Comparison of ENCODE assay signal across 2 cellular contexts in the genomic region with DNA sequence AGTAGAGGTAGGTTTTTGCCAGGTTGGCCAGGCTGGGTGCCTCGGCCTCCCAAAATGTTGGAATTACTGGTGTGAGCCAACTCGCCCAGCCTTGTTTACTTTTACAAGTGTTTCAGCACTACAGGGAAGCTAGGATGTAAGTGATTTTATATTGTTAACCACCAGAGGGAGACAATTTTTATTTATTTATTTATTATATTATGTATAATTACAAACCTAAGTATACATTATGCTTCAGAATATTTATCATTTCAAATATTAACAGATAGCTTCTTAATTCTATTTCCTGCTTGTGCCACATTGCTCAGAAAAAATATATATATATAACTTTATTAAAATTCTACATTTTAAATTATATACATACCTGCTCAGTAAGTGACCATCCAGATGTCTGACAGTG.
A peak's percentile ranks its signal among the peaks of the same experiment; 100 is the strongest.
TF ChIP-seq lines count a peak whose summit lies in the region.

No MANE protein-coding gene starts in this region.

TF ChIP-seq in WTC11, 78 proteins besides CTCF, POLR2A, EP300 and RAD21 (continues in another document):
- TF ChIP-seq NFYB (CRISPR knock-in tag; conservative IDR thresholded peaks at IDR 0.05; ENCODE audit: low read depth) = no peak
- TF ChIP-seq GTF2I (CRISPR knock-in tag; conservative IDR thresholded peaks at IDR 0.05) = no peak
- no peak for TF ChIP-seq RELA (CRISPR knock-in tag; IDR thresholded peaks at IDR 0.05; ENCODE audit: borderline replicate concordance)
- TF ChIP-seq, protein P1, sequence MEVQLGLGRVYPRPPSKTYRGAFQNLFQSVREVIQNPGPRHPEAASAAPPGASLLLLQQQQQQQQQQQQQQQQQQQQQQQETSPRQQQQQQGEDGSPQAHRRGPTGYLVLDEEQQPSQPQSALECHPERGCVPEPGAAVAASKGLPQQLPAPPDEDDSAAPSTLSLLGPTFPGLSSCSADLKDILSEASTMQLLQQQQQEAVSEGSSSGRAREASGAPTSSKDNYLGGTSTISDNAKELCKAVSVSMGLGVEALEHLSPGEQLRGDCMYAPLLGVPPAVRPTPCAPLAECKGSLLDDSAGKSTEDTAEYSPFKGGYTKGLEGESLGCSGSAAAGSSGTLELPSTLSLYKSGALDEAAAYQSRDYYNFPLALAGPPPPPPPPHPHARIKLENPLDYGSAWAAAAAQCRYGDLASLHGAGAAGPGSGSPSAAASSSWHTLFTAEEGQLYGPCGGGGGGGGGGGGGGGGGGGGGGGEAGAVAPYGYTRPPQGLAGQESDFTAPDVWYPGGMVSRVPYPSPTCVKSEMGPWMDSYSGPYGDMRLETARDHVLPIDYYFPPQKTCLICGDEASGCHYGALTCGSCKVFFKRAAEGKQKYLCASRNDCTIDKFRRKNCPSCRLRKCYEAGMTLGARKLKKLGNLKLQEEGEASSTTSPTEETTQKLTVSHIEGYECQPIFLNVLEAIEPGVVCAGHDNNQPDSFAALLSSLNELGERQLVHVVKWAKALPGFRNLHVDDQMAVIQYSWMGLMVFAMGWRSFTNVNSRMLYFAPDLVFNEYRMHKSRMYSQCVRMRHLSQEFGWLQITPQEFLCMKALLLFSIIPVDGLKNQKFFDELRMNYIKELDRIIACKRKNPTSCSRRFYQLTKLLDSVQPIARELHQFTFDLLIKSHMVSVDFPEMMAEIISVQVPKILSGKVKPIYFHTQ (CRISPR knock-in tag; IDR thresholded peaks at IDR 0.05) = no peak
- TF ChIP-seq, protein P2, sequence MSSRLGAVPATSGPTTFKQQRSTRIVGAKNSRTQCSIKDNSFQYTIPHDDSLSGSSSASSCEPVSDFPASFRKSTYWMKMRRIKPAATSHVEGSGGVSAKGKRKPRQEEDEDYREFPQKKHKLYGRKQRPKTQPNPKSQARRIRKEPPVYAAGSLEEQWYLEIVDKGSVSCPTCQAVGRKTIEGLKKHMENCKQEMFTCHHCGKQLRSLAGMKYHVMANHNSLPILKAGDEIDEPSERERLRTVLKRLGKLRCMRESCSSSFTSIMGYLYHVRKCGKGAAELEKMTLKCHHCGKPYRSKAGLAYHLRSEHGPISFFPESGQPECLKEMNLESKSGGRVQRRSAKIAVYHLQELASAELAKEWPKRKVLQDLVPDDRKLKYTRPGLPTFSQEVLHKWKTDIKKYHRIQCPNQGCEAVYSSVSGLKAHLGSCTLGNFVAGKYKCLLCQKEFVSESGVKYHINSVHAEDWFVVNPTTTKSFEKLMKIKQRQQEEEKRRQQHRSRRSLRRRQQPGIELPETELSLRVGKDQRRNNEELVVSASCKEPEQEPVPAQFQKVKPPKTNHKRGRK (CRISPR knock-in tag; IDR thresholded peaks at IDR 0.05; ENCODE audit: borderline replicate concordance) = no peak
- no peak for TF ChIP-seq ZNF219 (CRISPR knock-in tag; IDR thresholded peaks at IDR 0.05; ENCODE audit: borderline replicate concordance)
- no peak for TF ChIP-seq NFE2L1 (CRISPR knock-in tag; IDR thresholded peaks at IDR 0.05)
- TF ChIP-seq, protein P3, sequence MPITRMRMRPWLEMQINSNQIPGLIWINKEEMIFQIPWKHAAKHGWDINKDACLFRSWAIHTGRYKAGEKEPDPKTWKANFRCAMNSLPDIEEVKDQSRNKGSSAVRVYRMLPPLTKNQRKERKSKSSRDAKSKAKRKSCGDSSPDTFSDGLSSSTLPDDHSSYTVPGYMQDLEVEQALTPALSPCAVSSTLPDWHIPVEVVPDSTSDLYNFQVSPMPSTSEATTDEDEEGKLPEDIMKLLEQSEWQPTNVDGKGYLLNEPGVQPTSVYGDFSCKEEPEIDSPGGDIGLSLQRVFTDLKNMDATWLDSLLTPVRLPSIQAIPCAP (CRISPR knock-in tag; IDR thresholded peaks at IDR 0.05) = no peak
- no peak for TF ChIP-seq IRF2 (CRISPR knock-in tag; IDR thresholded peaks at IDR 0.05; ENCODE audit: borderline replicate concordance, low read depth)
- TF ChIP-seq ZBTB21 (CRISPR knock-in tag; IDR thresholded peaks at IDR 0.05; ENCODE audit: borderline replicate concordance) = no peak
- TF ChIP-seq MYBL2 (CRISPR knock-in tag; IDR thresholded peaks at IDR 0.05) = no peak
- no peak for TF ChIP-seq NR3C1 (CRISPR knock-in tag; conservative IDR thresholded peaks at IDR 0.05; ENCODE audit: low read depth)
- TF ChIP-seq SP1 (CRISPR knock-in tag; conservative IDR thresholded peaks at IDR 0.05) = no peak
- TF ChIP-seq, protein P4, sequence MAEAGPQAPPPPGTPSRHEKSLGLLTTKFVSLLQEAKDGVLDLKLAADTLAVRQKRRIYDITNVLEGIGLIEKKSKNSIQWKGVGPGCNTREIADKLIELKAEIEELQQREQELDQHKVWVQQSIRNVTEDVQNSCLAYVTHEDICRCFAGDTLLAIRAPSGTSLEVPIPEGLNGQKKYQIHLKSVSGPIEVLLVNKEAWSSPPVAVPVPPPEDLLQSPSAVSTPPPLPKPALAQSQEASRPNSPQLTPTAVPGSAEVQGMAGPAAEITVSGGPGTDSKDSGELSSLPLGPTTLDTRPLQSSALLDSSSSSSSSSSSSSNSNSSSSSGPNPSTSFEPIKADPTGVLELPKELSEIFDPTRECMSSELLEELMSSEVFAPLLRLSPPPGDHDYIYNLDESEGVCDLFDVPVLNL (CRISPR knock-in tag; IDR thresholded peaks at IDR 0.05; ENCODE audit: borderline replicate concordance, low read depth) = no peak
- TF ChIP-seq, protein P5, sequence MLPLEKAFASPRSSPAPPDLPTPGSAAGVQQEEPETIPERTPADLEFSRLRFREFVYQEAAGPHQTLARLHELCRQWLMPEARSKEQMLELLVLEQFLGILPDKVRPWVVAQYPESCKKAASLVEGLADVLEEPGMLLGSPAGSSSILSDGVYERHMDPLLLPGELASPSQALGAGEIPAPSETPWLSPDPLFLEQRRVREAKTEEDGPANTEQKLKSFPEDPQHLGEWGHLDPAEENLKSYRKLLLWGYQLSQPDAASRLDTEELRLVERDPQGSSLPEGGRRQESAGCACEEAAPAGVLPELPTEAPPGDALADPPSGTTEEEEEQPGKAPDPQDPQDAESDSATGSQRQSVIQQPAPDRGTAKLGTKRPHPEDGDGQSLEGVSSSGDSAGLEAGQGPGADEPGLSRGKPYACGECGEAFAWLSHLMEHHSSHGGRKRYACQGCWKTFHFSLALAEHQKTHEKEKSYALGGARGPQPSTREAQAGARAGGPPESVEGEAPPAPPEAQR (CRISPR knock-in tag; IDR thresholded peaks at IDR 0.05) = no peak
- no peak for TF ChIP-seq ZNF121 (CRISPR knock-in tag; IDR thresholded peaks at IDR 0.05)

TF ChIP-seq in HepG2, 621 proteins besides CTCF, POLR2A, EP300 and RAD21:
- peak; percentile 30; the same call in 1 of the 2 replicates for TF ChIP-seq FOXK1 (CRISPR knock-in tag; IDR thresholded peaks at IDR 0.05; ENCODE audit: borderline replicate concordance, low read depth)
- TF ChIP-seq U2AF2 (IDR thresholded peaks at IDR 0.05; ENCODE audit: low read depth, low read length) = no peak
- no peak for TF ChIP-seq EED (CRISPR knock-in tag; IDR thresholded peaks at IDR 0.05)
- TF ChIP-seq, protein P6, sequence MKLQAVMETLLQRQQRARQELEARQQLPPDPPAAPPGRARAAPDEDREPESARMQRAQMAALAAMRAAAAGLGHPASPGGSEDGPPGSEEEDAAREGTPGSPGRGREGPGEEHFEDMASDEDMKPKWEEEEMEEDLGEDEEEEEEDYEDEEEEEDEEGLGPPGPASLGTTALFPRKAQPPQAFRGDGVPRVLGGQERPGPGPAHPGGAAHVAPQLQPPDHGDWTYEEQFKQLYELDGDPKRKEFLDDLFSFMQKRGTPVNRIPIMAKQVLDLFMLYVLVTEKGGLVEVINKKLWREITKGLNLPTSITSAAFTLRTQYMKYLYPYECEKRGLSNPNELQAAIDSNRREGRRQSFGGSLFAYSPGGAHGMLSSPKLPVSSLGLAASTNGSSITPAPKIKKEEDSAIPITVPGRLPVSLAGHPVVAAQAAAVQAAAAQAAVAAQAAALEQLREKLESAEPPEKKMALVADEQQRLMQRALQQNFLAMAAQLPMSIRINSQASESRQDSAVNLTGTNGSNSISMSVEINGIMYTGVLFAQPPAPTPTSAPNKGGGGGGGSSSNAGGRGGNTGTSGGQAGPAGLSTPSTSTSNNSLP (IDR thresholded peaks at IDR 0.05; ENCODE audit: low read depth, low read length) = peak; percentile 42; the same call in 1 of the 2 replicates
- TF ChIP-seq TEAD3 (CRISPR knock-in tag; optimal IDR thresholded peaks at IDR 0.05; ENCODE audit: borderline replicate concordance) = no peak
- TF ChIP-seq ZNF337 (CRISPR knock-in tag; IDR thresholded peaks at IDR 0.05; ENCODE audit: borderline replicate concordance, low read depth) = no peak
- TF ChIP-seq, protein P7, sequence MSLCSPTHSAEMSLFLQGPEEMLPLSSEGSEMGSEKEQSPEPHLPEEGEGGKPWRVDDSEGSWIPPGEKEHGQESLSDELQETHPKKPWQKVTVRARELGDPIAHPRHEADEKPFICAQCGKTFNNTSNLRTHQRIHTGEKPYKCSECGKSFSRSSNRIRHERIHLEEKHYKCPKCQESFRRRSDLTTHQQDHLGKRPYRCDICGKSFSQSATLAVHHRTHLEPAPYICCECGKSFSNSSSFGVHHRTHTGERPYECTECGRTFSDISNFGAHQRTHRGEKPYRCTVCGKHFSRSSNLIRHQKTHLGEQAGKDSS (CRISPR knock-in tag; IDR thresholded peaks at IDR 0.05; ENCODE audit: borderline replicate concordance, low read depth) = no peak
- no peak for TF ChIP-seq FOXA1 (IDR thresholded peaks at IDR 0.05)
- TF ChIP-seq FOXA1 (CRISPR knock-in tag; IDR thresholded peaks at IDR 0.05) = peak; percentile 82
- TF ChIP-seq FOXA3 (CRISPR knock-in tag; IDR thresholded peaks at IDR 0.05) = peak; percentile 74
- no peak for TF ChIP-seq ZNF251 (CRISPR knock-in tag; IDR thresholded peaks at IDR 0.05)
- TF ChIP-seq ZNF382 (CRISPR knock-in tag; IDR thresholded peaks at IDR 0.05; ENCODE audit: borderline replicate concordance) = no peak
